In genomic region chr7:43905209-43905946, GRCh38 we compare ENCODE assay signal across 8 cellular contexts. TPM values are rescaled to one million over a fixed set of nuclear protein-coding genes. Genes with fewer than 3 reads are reported as not detected.
A peak's percentile ranks its signal among the peaks of the same experiment; 100 is the strongest.
DNase-seq lines count a peak whose midpoint lies in the region; ATAC-seq and TF ChIP-seq lines count a peak whose summit lies in the region.

No MANE protein-coding gene starts in this region.

- H3K4me3 ChIP-seq in neutrophil (ENCODE audit: low read depth in 1 of 2, low read length in 1 of 2): peak overlapping the region; percentile 56 to 58

- H3K4me1 ChIP-seq in neutrophil (ENCODE audit: control insufficient read depth in 1 of 2, insufficient read depth in 1 of 2, low read depth in 1 of 2, low read length in 1 of 2): peaks cover 9 to 11% of the 10 kb centered on the region in 2 experiments

- H3K4me3 Mint-ChIP-seq in T-helper 17 cell: peak overlapping the region; percentile 96

- H3K4me1 Mint-ChIP-seq in T-helper 17 cell: peaks cover 28% of the 10 kb centered on the region

- H3K9me3 ChIP-seq in T-helper 17 cell (ENCODE audit: control insufficient read depth, low read length, poor library complexity, severe bottlenecking) (no peaks in the 10 kb centered on the region), neutrophil (no peaks in the 10 kb centered on the region)

- no peak overlapping the region for H3K27ac ChIP-seq in neutrophil

- no peaks in the 10 kb centered on the region for H3K27me3 Mint-ChIP-seq in T-helper 17 cell

- DNase-seq in DMS53 (lab: John Stamatoyannopoulos, UW) (peak; percentile 16), DMS53 treated with DMSO at 0.1 percent for 48 hours (lab: John Stamatoyannopoulos, UW; ENCODE audit: unreplicated experiment) (no peak), T-helper 17 cell (no peak), fibroblast of peridontal ligament (ENCODE audit: extremely low read depth) (peak; percentile 33), NCI-H510A (lab: John Stamatoyannopoulos, UW) (no peak), NCI-H2107 treated with DMSO at 0.1 percent for 48 hours (lab: John Stamatoyannopoulos, UW; ENCODE audit: unreplicated experiment) (no peak)

- no peak for ATAC-seq in T-helper 17 cell
- ATAC-seq in HG03442 (IDR thresholded peaks at IDR 0.05; ENCODE audit: unreplicated experiment): no peak

- H3K27ac Mint-ChIP-seq in T-helper 17 cell: peak overlapping the region; percentile 86

- no peaks in the 10 kb centered on the region for H3K36me3 Mint-ChIP-seq in T-helper 17 cell (ENCODE audit: low read depth)

- TF ChIP-seq CTCF in neutrophil (IDR thresholded peaks at IDR 0.05): no peak

- H3K36me3 ChIP-seq in neutrophil: no peaks in the 10 kb centered on the region

- H3K27me3 ChIP-seq in neutrophil: peaks cover 11% of the 10 kb centered on the region

RNA-seq across cellular contexts. Expression of gene URGCP, which starts 1.0 kb away (rescaled TPM):
- 10 to 100 TPM; 22.0 to 23.3 TPM for total RNA-seq in T-helper 17 cell

RNA-seq across cellular contexts. Expression of gene UBE2D4, which starts 20.9 kb away (rescaled TPM):
- 1 to 10 TPM; 6.4 to 6.9 TPM for total RNA-seq in T-helper 17 cell

RNA-seq across cellular contexts. Expression of gene MRPS24, which starts 36.1 kb away (rescaled TPM):
- 10 to 100 TPM; 42.3 to 50.4 TPM for total RNA-seq in T-helper 17 cell

Comparison
In these comparisons a context has a peak if more than half of its experiments do, and no peak if none do; other contexts are left out.
1. DNase-seq: peak in DMS53 (single experiment) and fibroblast of peridontal ligament (single experiment); none in DMS53 treated with DMSO at 0.1 percent for 48 hours (single experiment), T-helper 17 cell (0 of 3), NCI-H510A (single experiment) and NCI-H2107 treated with DMSO at 0.1 percent for 48 hours (single experiment).